ENCODE assay signal across 27 cellular contexts in genomic region chr1:118110580-118110979, GRCh38.
DNase-seq lines count a peak whose midpoint lies in the region; ATAC-seq, FAIRE-seq and TF ChIP-seq lines count a peak whose summit lies in the region.
"Had no signal": no experiment of that assay in that cellular context is flagged by ENCODE, and none has a peak within 500 bp of the region (broad histone marks: within the 10 kb centered on the region; RNA-seq: fewer than 3 reads in every experiment).

No MANE protein-coding gene starts in this region.

- no peak overlapping the region for H3K4me3 Mint-ChIP-seq in activated CD4-positive, alpha-beta T cell treated with anti-CD3 and anti-CD28 coated beads for 36 hours
- H3K4me3 Mint-ChIP-seq in natural killer cell, result no peak overlapping the region
- H3K4me3 Mint-ChIP-seq: B cell; CD14-positive monocyte; CD8-positive, alpha-beta memory T cell had no signal

- peaks cover 4 to 16% (median 14%) of the 10 kb centered on the region in 3 donors for H3K4me1 ChIP-seq in pancreas
- H3K4me1 ChIP-seq: A549 had no signal

- no peak overlapping the region for H3K4me3 ChIP-seq in pancreas
- H3K4me3 ChIP-seq: A549, PC-9 had no signal

- DNase-seq in GM04503 (ENCODE audit: low read depth) (peak; percentile 7), pancreas (no peak), natural killer cell (no peak)
- no peak for DNase-seq in activated CD4-positive, alpha-beta T cell treated with anti-CD3 and anti-CD28 coated beads for 36 hours
- DNase-seq: CD8-positive, alpha-beta memory T cell; DND-41; KG1; MM.1S; NCI-H1048; NCI-H1417 treated with DMSO at 0.1 percent for 48 hours; NCI-H1694 treated with DMSO at 0.1 percent for 48 hours; NCI-H2227 treated with DMSO at 0.1 percent for 48 hours; NCI-H524; NCI-H774; PC-9; SJCRH30 had no signal

- ATAC-seq in pancreas (peak in 3 of 4 donors; percentile 33 to 51 (median 47)), HG03521 (IDR thresholded peaks at IDR 0.05; ENCODE audit: unreplicated experiment) (no peak), HG02870 (IDR thresholded peaks at IDR 0.05; ENCODE audit: unreplicated experiment) (no peak), natural killer cell (no peak)
- ATAC-seq in activated CD4-positive, alpha-beta T cell treated with anti-CD3 and anti-CD28 coated beads for 36 hours, result no peak
- ATAC-seq: A549, Right ventricle myocardium inferior, SK-N-SH treated with all-trans-retinoic acid at 6 μM for 48 hours had no signal

- CTCF ChIA-PET in activated CD4-positive, alpha-beta T cell treated with anti-CD3 and anti-CD28 coated beads for 36 hours (lab: Charles Lee), result no interaction called here

- no peak overlapping the region for H3K27ac Mint-ChIP-seq in activated CD4-positive, alpha-beta T cell treated with anti-CD3 and anti-CD28 coated beads for 36 hours
- H3K27ac Mint-ChIP-seq in natural killer cell, result no peak overlapping the region
- H3K27ac Mint-ChIP-seq: B cell; CD14-positive monocyte; CD8-positive, alpha-beta memory T cell had no signal

- no peaks in the 10 kb centered on the region for H3K36me3 ChIP-seq in pancreas
- H3K36me3 ChIP-seq: SJCRH30 had no signal

- H3K27ac ChIP-seq in 22Rv1 (peak overlapping the region; percentile 93), VCaP (peak overlapping the region; percentile 62), pancreas (peak overlapping the region in 1 of 4 donors; percentile 62)
- H3K27ac ChIP-seq: A549, PC-9 had no signal

- no peak for FAIRE-seq in pancreas (lab: Jason Lieb, UNC)
- FAIRE-seq: A549, GM19239, H54 had no signal

- no peaks in the 10 kb centered on the region for H3K27me3 ChIP-seq in pancreas
- H3K27me3 ChIP-seq: SJCRH30 had no signal

- POLR2A ChIA-PET in activated CD4-positive, alpha-beta T cell treated with anti-CD3 and anti-CD28 coated beads for 36 hours (lab: Charles Lee), result no interaction called here

- no peaks in the 10 kb centered on the region for H3K9me3 ChIP-seq in pancreas
- H3K9me3 ChIP-seq: A549, SJCRH30 had no signal

- no peaks in the 10 kb centered on the region for H3K4me1 Mint-ChIP-seq in activated CD4-positive, alpha-beta T cell treated with anti-CD3 and anti-CD28 coated beads for 36 hours
- H3K4me1 Mint-ChIP-seq in natural killer cell, result no peaks in the 10 kb centered on the region
- H3K4me1 Mint-ChIP-seq: B cell; CD8-positive, alpha-beta memory T cell had no signal

- no peaks in the 10 kb centered on the region for H3K9me3 Mint-ChIP-seq in activated CD4-positive, alpha-beta T cell treated with anti-CD3 and anti-CD28 coated beads for 36 hours (ENCODE audit: low read depth)
- H3K9me3 Mint-ChIP-seq in natural killer cell, result no peaks in the 10 kb centered on the region
- H3K9me3 Mint-ChIP-seq: CD8-positive, alpha-beta memory T cell had no signal

- H3K36me3 Mint-ChIP-seq in activated CD4-positive, alpha-beta T cell treated with anti-CD3 and anti-CD28 coated beads for 36 hours (ENCODE audit: low read depth), result no peaks in the 10 kb centered on the region
- H3K36me3 Mint-ChIP-seq in natural killer cell, result no peaks in the 10 kb centered on the region
- H3K36me3 Mint-ChIP-seq: CD14-positive monocyte; CD8-positive, alpha-beta memory T cell had no signal

- intact Hi-C loops in pancreas (cut with DNase I) (no loop called here), natural killer cell (cut with micrococcal nuclease) (no loop called here)
- intact Hi-C loops in activated CD4-positive, alpha-beta T cell treated with anti-CD3 and anti-CD28 coated beads for 36 hours (cut with DNase I, micrococcal nuclease), result no loop called here

- TF ChIP-seq CTCF in 22Rv1 (IDR thresholded peaks at IDR 0.05) (no peak), VCaP (conservative IDR thresholded peaks at IDR 0.05) (no peak), pancreas (IDR thresholded peaks at IDR 0.05) (no peak), natural killer cell (IDR thresholded peaks at IDR 0.05) (no peak)

- H3K27me3 Mint-ChIP-seq in activated CD4-positive, alpha-beta T cell treated with anti-CD3 and anti-CD28 coated beads for 36 hours, result peaks cover 2% of the 10 kb centered on the region
- H3K27me3 Mint-ChIP-seq in natural killer cell (ENCODE audit: low read depth in 2 of 2), result no peaks in the 10 kb centered on the region
- H3K27me3 Mint-ChIP-seq: B cell had no signal

Comparison
In these comparisons a context has a peak if more than half of its experiments do, and no peak if none do; other contexts are left out.
1. ATAC-seq: peak in pancreas (3 of 4); none in activated CD4-positive, alpha-beta T cell treated with anti-CD3 and anti-CD28 coated beads for 36 hours (single experiment), HG03521 (single experiment), HG02870 (single experiment) and natural killer cell (0 of 3).